Comparison of ENCODE assay signal across 21 cellular contexts in genomic region chr1:176786274-176786673, GRCh38.
DNase-seq lines count a peak whose midpoint lies in the region; ATAC-seq and TF ChIP-seq lines count a peak whose summit lies in the region.
"Had no signal": no experiment of that assay in that cellular context is flagged by ENCODE, and none has a peak within 500 bp of the region (broad histone marks: within the 10 kb centered on the region; RNA-seq: fewer than 3 reads in every experiment).

No MANE protein-coding gene starts in this region.

- H3K36me3 ChIP-seq in Karpas-422 (ENCODE audit: insufficient read depth, low read length) (no peaks in the 10 kb centered on the region), mesenchymal stem cell (ENCODE audit: control insufficient read depth in 1 of 2, insufficient read depth in 2 of 2, low read depth in 1 of 2, low read length in 2 of 2) (no peaks in the 10 kb centered on the region)
- H3K36me3 ChIP-seq: spleen, upper lobe of left lung had no signal

- no peak overlapping the region for H2BK12ac ChIP-seq in mesenchymal stem cell (ENCODE audit: low read length in 2 of 2)

- H3K9ac ChIP-seq in Karpas-422 (ENCODE audit: low read length) (no peak overlapping the region), mesenchymal stem cell (ENCODE audit: low read length) (peak overlapping the region; percentile 46)

- no peak for TF ChIP-seq CTCF in chondrocyte (IDR thresholded peaks at IDR 0.05)
- no peak for TF ChIP-seq CTCF in mesothelial cell of epicardium (IDR thresholded peaks at IDR 0.05; ENCODE audit: unreplicated experiment)

- peaks cover 3% of the 10 kb centered on the region for H3K4me1 Mint-ChIP-seq in chondrocyte (ENCODE audit: low read depth)
- H3K4me1 Mint-ChIP-seq in mesothelial cell of epicardium: peaks cover 14% of the 10 kb centered on the region
- H3K4me1 Mint-ChIP-seq: activated CD4-positive, alpha-beta T cell treated with anti-CD3 and anti-CD28 coated beads, Interleukin-2, amount 10 ng/mL, durations not matched to agents 24 days and 14 days; T-cell had no signal

- H2AK5ac ChIP-seq in mesenchymal stem cell (ENCODE audit: low read length, severe bottlenecking): no peak overlapping the region

- no peak overlapping the region for H2AFZ ChIP-seq in Karpas-422 (ENCODE audit: low read length)
- no peak overlapping the region for H2AFZ ChIP-seq in mesenchymal stem cell (ENCODE audit: low read depth, low read length)

- peak; percentile 57 for ATAC-seq in GM19035 (IDR thresholded peaks at IDR 0.05; ENCODE audit: unreplicated experiment)
- ATAC-seq in HG02759 (IDR thresholded peaks at IDR 0.05; ENCODE audit: unreplicated experiment): peak; percentile 71
- no peak for ATAC-seq in HG02642 (IDR thresholded peaks at IDR 0.05; ENCODE audit: poor library complexity, unreplicated experiment)
- ATAC-seq: activated naive CD4-positive, alpha-beta T cell treated with anti-CD3 and anti-CD28 coated beads, Interleukin-2, amount 50 U/mL, for 72 hours; effector memory CD8-positive, alpha-beta T cell; left colon; T-cell had no signal

- H3K4me1 ChIP-seq in Karpas-422 (ENCODE audit: low read length): peaks cover 9% of the 10 kb centered on the region
- peaks cover 1% of the 10 kb centered on the region for H3K4me1 ChIP-seq in mesenchymal stem cell (ENCODE audit: control insufficient read depth, insufficient read depth, low read depth, low read length)
- H3K4me1 ChIP-seq: spleen, upper lobe of left lung had no signal

- H3K9me2 ChIP-seq in Karpas-422 (replicated peaks; ENCODE audit: insufficient read depth, low read length): no peaks in the 10 kb centered on the region

- no peaks in the 10 kb centered on the region for H3K79me2 ChIP-seq in Karpas-422 (ENCODE audit: low read length)

- H2BK5ac ChIP-seq in mesenchymal stem cell (ENCODE audit: low read depth, low read length, poor library complexity, severe bottlenecking): no peak overlapping the region

- DNase-seq in Karpas-422 (no peak), mesenchymal stem cell (no peak), posterior cingulate gyrus (no peak), chondrocyte (ENCODE audit: low spot score) (no peak), mesothelial cell of epicardium (ENCODE audit: low spot score in 2 of 2, unreplicated experiment in 2 of 2) (no peak)
- DNase-seq: activated CD4-positive, alpha-beta T cell treated with anti-CD3 and anti-CD28 coated beads, Interleukin-2, amount 10 ng/mL, durations not matched to agents 24 days and 14 days; CD4-positive, alpha-beta T cell; cerebellar nuclear complex; effector memory CD8-positive, alpha-beta T cell; GF-D8; glutamatergic neuron; left colon; NCI-H1436; spleen; T-cell; upper lobe of left lung had no signal

- H3K4me2 ChIP-seq in Karpas-422 (ENCODE audit: low read depth, low read length, poor library complexity, severe bottlenecking) (peak overlapping the region; percentile 7), mesenchymal stem cell (ENCODE audit: low read length, poor library complexity, severe bottlenecking) (no peak overlapping the region)

- no peak overlapping the region for H3K18ac ChIP-seq in mesenchymal stem cell (ENCODE audit: low read depth in 1 of 2, low read length in 2 of 2)

- intact Hi-C loops in posterior cingulate gyrus (cut with DNase I): no loop called here

- no peaks in the 10 kb centered on the region for H3K79me1 ChIP-seq in mesenchymal stem cell (replicated peaks; ENCODE audit: low read length, poor library complexity, severe bottlenecking)

- H3K14ac ChIP-seq in mesenchymal stem cell (ENCODE audit: low read length in 2 of 2): no peak overlapping the region

- H3K27me3 ChIP-seq in Karpas-422 (ENCODE audit: low read length): no peaks in the 10 kb centered on the region
- no peaks in the 10 kb centered on the region for H3K27me3 ChIP-seq in mesenchymal stem cell (ENCODE audit: control insufficient read depth in 1 of 2, insufficient read depth in 1 of 2, low read length in 2 of 2)
- H3K27me3 ChIP-seq: spleen, upper lobe of left lung had no signal

- no peak overlapping the region for H3K4ac ChIP-seq in mesenchymal stem cell (ENCODE audit: low read depth in 1 of 2, low read length in 2 of 2)

- H3K27me3 Mint-ChIP-seq in chondrocyte (ENCODE audit: low read depth): no peaks in the 10 kb centered on the region
- peaks cover 7% of the 10 kb centered on the region for H3K27me3 Mint-ChIP-seq in mesothelial cell of epicardium (ENCODE audit: low read depth)
- H3K27me3 Mint-ChIP-seq: activated CD4-positive, alpha-beta T cell treated with anti-CD3 and anti-CD28 coated beads, Interleukin-2, amount 10 ng/mL, durations not matched to agents 24 days and 14 days; CD4-positive, alpha-beta T cell; effector memory CD8-positive, alpha-beta T cell; IgD-negative memory B cell had no signal

- no peak overlapping the region for H4K91ac ChIP-seq in mesenchymal stem cell (ENCODE audit: low read length)

- H4K8ac ChIP-seq in mesenchymal stem cell (ENCODE audit: low read length): no peak overlapping the region

- H3K23ac ChIP-seq in mesenchymal stem cell (ENCODE audit: low read length in 2 of 2): no peak overlapping the region

- no peak overlapping the region for H2BK15ac ChIP-seq in mesenchymal stem cell (ENCODE audit: low read depth, poor library complexity, severe bottlenecking)

- no peaks in the 10 kb centered on the region for H3K9me3 ChIP-seq in Karpas-422 (ENCODE audit: low read length)
- no peaks in the 10 kb centered on the region for H3K9me3 ChIP-seq in mesenchymal stem cell (ENCODE audit: control insufficient read depth, low read length)
- H3K9me3 ChIP-seq: spleen, upper lobe of left lung had no signal

- H3K4me3 Mint-ChIP-seq in chondrocyte (ENCODE audit: unreplicated experiment) (no peak overlapping the region), mesothelial cell of epicardium (no peak overlapping the region)
- H3K4me3 Mint-ChIP-seq: activated CD4-positive, alpha-beta T cell treated with anti-CD3 and anti-CD28 coated beads, Interleukin-2, amount 10 ng/mL, durations not matched to agents 24 days and 14 days; CD4-positive, alpha-beta T cell; effector memory CD8-positive, alpha-beta T cell; IgD-negative memory B cell; T-cell had no signal

- H3K4me3 ChIP-seq in Karpas-422 (ENCODE audit: low read length) (no peak overlapping the region), mesenchymal stem cell (ENCODE audit: insufficient read depth in 1 of 2, low read depth in 1 of 2, low read length in 2 of 2) (no peak overlapping the region)
- H3K4me3 ChIP-seq: spleen, upper lobe of left lung had no signal

- H3K36me3 Mint-ChIP-seq in chondrocyte (ENCODE audit: low read depth) (no peaks in the 10 kb centered on the region), mesothelial cell of epicardium (no peaks in the 10 kb centered on the region)
- H3K36me3 Mint-ChIP-seq: activated naive CD4-positive, alpha-beta T cell treated with anti-CD3 and anti-CD28 coated beads, Interleukin-2, amount 50 U/mL, for 72 hours; IgD-negative memory B cell; T-cell had no signal

- H4K20me1 ChIP-seq in Karpas-422 (ENCODE audit: insufficient read depth, low read depth, low read length): no peaks in the 10 kb centered on the region

- H3K9me3 Mint-ChIP-seq in chondrocyte (ENCODE audit: low read depth): no peaks in the 10 kb centered on the region
- peaks cover 7% of the 10 kb centered on the region for H3K9me3 Mint-ChIP-seq in mesothelial cell of epicardium
- H3K9me3 Mint-ChIP-seq: activated naive CD4-positive, alpha-beta T cell treated with anti-CD3 and anti-CD28 coated beads, Interleukin-2, amount 50 U/mL, for 72 hours had no signal

- no peak overlapping the region for H2BK120ac ChIP-seq in mesenchymal stem cell (ENCODE audit: low read depth, low read length)

- WGBS in mesenchymal stem cell: 74% methylated on average over 2 of the region's 4 CpGs

- H3K27ac Mint-ChIP-seq in chondrocyte (ENCODE audit: unreplicated experiment) (no peak overlapping the region), mesothelial cell of epicardium (no peak overlapping the region)
- H3K27ac Mint-ChIP-seq: activated CD4-positive, alpha-beta T cell treated with anti-CD3 and anti-CD28 coated beads, Interleukin-2, amount 10 ng/mL, durations not matched to agents 24 days and 14 days; activated naive CD4-positive, alpha-beta T cell treated with anti-CD3 and anti-CD28 coated beads, Interleukin-2, amount 50 U/mL, for 72 hours; CD4-positive, alpha-beta T cell; effector memory CD8-positive, alpha-beta T cell; IgD-negative memory B cell; T-cell had no signal

- H3K27ac ChIP-seq in Karpas-422 (ENCODE audit: low read length): no peak overlapping the region
- no peak overlapping the region for H3K27ac ChIP-seq in mesenchymal stem cell (ENCODE audit: low read length, poor library complexity, severe bottlenecking)
- H3K27ac ChIP-seq: spleen, upper lobe of left lung had no signal
